Comparison of ENCODE assay signal across 8 cellular contexts in the genomic region with DNA sequence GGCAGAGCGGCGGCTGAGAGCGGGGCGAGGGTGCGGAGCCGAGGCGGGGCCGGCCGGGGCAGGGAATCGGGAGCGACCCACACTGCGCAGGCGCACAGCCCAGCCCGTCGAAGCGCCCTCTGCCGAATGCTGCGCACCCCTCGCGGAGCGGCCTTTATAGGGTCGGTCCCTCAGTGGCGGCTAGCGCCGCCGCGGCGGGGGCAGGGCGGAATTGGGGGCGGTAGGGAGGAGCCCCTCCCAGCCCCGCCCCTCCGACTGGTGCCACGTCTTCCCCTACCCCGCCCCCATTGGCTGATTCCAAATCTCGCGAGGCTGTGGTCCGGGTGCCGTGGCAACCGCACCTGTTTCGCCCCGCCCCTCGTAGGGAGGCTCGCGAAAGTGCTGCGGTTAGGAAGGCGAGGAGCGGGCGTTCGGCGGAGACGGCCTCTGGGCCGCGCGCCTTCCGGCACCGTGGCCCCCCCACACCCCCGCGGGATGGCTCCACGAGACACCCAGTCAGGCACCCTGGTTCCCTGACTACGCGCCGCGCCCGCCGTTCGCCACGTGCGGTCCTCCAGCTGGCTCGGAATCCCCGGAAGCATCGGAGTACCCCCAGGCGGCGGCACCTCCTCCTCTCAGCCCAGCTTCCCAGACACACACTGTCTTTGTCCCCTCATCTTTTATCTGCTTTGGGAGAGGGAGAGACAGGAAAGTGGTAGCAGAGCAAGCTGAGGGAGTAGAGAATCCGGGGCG.
DNase-seq lines count a peak whose midpoint lies in the region; ATAC-seq, FAIRE-seq and TF ChIP-seq lines count a peak whose summit lies in the region.

A gene (minus strand): TSS at position 128 of the 732 bp plus-strand sequence. CDS start 157 bp downstream, outside the sequence.

- H3K27ac Mint-ChIP-seq in nephron: peak within 1 kb of the TSS; percentile 73 to 97 (median 94)
- H3K27ac Mint-ChIP-seq in stimulated activated naive CD8-positive, alpha-beta T cell treated with anti-CD3 and anti-CD28 coated beads, Interleukin-15, Interleukin-2, amounts not matched to agents 100 ng/mL and 50 ng/mL, for 24 hours: peak within 1 kb of the TSS; percentile 97

- H3K27ac ChIP-seq in RWPE2 (ENCODE audit: poor library complexity, severe bottlenecking): peak within 1 kb of the TSS; percentile 62

- H3K27me3 ChIP-seq in RWPE2 (ENCODE audit: insufficient read depth, poor library complexity, severe bottlenecking): no peaks in the 10 kb centered on the region

- ATAC-seq in RWPE2 (ENCODE audit: low read depth): peak; percentile 75

- peak; percentile 74 for TF ChIP-seq CTCF in RWPE2 (IDR thresholded peaks at IDR 0.05; ENCODE audit: poor library complexity, severe bottlenecking)
- peak; percentile 41 for TF ChIP-seq CTCF in fibroblast of pulmonary artery (IDR thresholded peaks at IDR 0.05; ENCODE audit: low read length, missing control alignments)
- peak; percentile 39 to 65 (median 44) for TF ChIP-seq CTCF in nephron (IDR thresholded peaks at IDR 0.05; ENCODE audit: unreplicated experiment in 3 of 3)

- H3K4me3 ChIP-seq in RWPE2 (ENCODE audit: severe bottlenecking) (peak within 1 kb of the TSS; percentile 83), fibroblast of pulmonary artery (replicated peaks; ENCODE audit: low read depth, low read length) (peak within 1 kb of the TSS; percentile 93)

- DNase-seq in ELR (ENCODE audit: low read depth) (peak; percentile 99), H54 (ENCODE audit: insufficient read length, low spot score) (peak; percentile 91), LoVo (ENCODE audit: low spot score) (peak; percentile 99), RWPE2 (ENCODE audit: low spot score) (peak; percentile 96), fibroblast of pulmonary artery (ENCODE audit: low read depth) (peak; percentile 98)
- DNase-seq in activated T-helper 9 cell treated with anti-CD3 and anti-CD28 coated beads, Interleukin-2, amount 50 U/mL, for 16 hours (ENCODE audit: low read depth): peak; percentile 99

- no peaks in the 10 kb centered on the region for H3K4me1 ChIP-seq in RWPE2 (ENCODE audit: insufficient read depth, poor library complexity, severe bottlenecking)

- H3K36me3 ChIP-seq in RWPE2 (ENCODE audit: low read depth): peaks cover 30% of the 10 kb centered on the region

- FAIRE-seq in H54 (lab: Jason Lieb, UNC): no peak

- no peaks in the 10 kb centered on the region for H3K9me3 Mint-ChIP-seq in nephron
- no peaks in the 10 kb centered on the region for H3K9me3 Mint-ChIP-seq in stimulated activated naive CD8-positive, alpha-beta T cell treated with anti-CD3 and anti-CD28 coated beads, Interleukin-15, Interleukin-2, amounts not matched to agents 100 ng/mL and 50 ng/mL, for 24 hours

- peaks cover 51% of the 10 kb centered on the region for H3K4me1 Mint-ChIP-seq in nephron
- peaks cover 68% of the 10 kb centered on the region for H3K4me1 Mint-ChIP-seq in stimulated activated naive CD8-positive, alpha-beta T cell treated with anti-CD3 and anti-CD28 coated beads, Interleukin-15, Interleukin-2, amounts not matched to agents 100 ng/mL and 50 ng/mL, for 24 hours (ENCODE audit: low read depth)

- peak; percentile 100 for TF ChIP-seq POLR2A in H54 (IDR thresholded peaks at IDR 0.05; ENCODE audit: low read depth, low read length)

- no peaks in the 10 kb centered on the region for H3K27me3 Mint-ChIP-seq in nephron (ENCODE audit: low read depth)
- H3K27me3 Mint-ChIP-seq in stimulated activated naive CD8-positive, alpha-beta T cell treated with anti-CD3 and anti-CD28 coated beads, Interleukin-15, Interleukin-2, amounts not matched to agents 100 ng/mL and 50 ng/mL, for 24 hours: no peaks in the 10 kb centered on the region

- peaks cover 8% of the 10 kb centered on the region for H3K36me3 Mint-ChIP-seq in nephron (ENCODE audit: low read depth)
- H3K36me3 Mint-ChIP-seq in stimulated activated naive CD8-positive, alpha-beta T cell treated with anti-CD3 and anti-CD28 coated beads, Interleukin-15, Interleukin-2, amounts not matched to agents 100 ng/mL and 50 ng/mL, for 24 hours (ENCODE audit: low read depth): peaks cover 34% of the 10 kb centered on the region

- no peaks in the 10 kb centered on the region for H3K9me3 ChIP-seq in RWPE2 (ENCODE audit: severe bottlenecking)

- peak within 1 kb of the TSS; percentile 95 to 100 (median 95) for H3K4me3 Mint-ChIP-seq in nephron
- H3K4me3 Mint-ChIP-seq in stimulated activated naive CD8-positive, alpha-beta T cell treated with anti-CD3 and anti-CD28 coated beads, Interleukin-15, Interleukin-2, amounts not matched to agents 100 ng/mL and 50 ng/mL, for 24 hours: peak within 1 kb of the TSS; percentile 97

Comparison
In these comparisons a context has a peak if more than half of its experiments do, and no peak if none do; other contexts are left out.
1. Peak in every context shown above with its lines: DNase-seq, ATAC-seq, H3K4me3 ChIP-seq and H3K27ac ChIP-seq.